In genomic region chr15:70374096-70374495, GRCh38 we compare ENCODE assay signal across 22 cellular contexts.
A peak's percentile ranks its signal among the peaks of the same experiment; 100 is the strongest.
DNase-seq lines count a peak whose midpoint lies in the region; ATAC-seq and TF ChIP-seq lines count a peak whose summit lies in the region.
"Had no signal": no experiment of that assay in that cellular context is flagged by ENCODE, and none has a peak within 500 bp of the region (broad histone marks: within the 10 kb centered on the region; RNA-seq: fewer than 3 reads in every experiment).

No MANE protein-coding gene starts in this region.

- DNase-seq in activated CD8-positive, alpha-beta T cell treated with anti-CD3 and anti-CD28 coated beads, Interleukin-2, amount 10 ng/mL, durations not matched to agents 7 days and 5 days = peak; percentile 9
- DNase-seq in activated CD8-positive, alpha-beta T cell treated with anti-CD3 and anti-CD28 coated beads for 36 hours = no peak
- DNase-seq in right atrium auricular region (ENCODE audit: low spot score) = peak; percentile 53
- DNase-seq in heart right ventricle = no peak
- peak; percentile 45 for DNase-seq in islet precursor cell
- DNase-seq in upper lobe of right lung = peak; percentile 25
- no peak for DNase-seq in HuH-7 (ENCODE audit: low spot score)
- DNase-seq in DMS114 treated with DMSO at 0.1 percent for 48 hours (lab: John Stamatoyannopoulos, UW; ENCODE audit: unreplicated experiment) = no peak
- DNase-seq: 8988T; AML-193; CD8-positive, alpha-beta memory T cell; DMS79; HCEC 1CT; KG1; NCI-H1105; NCI-H2029 treated with DMSO at 0.1 percent for 48 hours; NCI-H2171 treated with DMSO at 0.1 percent for 48 hours; NCI-H524 treated with DMSO at 0.1 percent for 48 hours; SHP77 treated with DMSO at 0.1 percent for 48 hours had no signal

- H3K9me3 Mint-ChIP-seq in activated CD8-positive, alpha-beta T cell treated with anti-CD3 and anti-CD28 coated beads, Interleukin-2, amount 10 ng/mL, durations not matched to agents 7 days and 5 days (ENCODE audit: insufficient read depth) = no peaks in the 10 kb centered on the region
- H3K9me3 Mint-ChIP-seq in activated CD8-positive, alpha-beta T cell treated with anti-CD3 and anti-CD28 coated beads for 36 hours = peaks cover 2% of the 10 kb centered on the region

- 98 to 99% methylated on average over 2 of the region's 2 CpGs for WGBS in heart right ventricle, 2 donors

- intact Hi-C loops in activated CD8-positive, alpha-beta T cell treated with anti-CD3 and anti-CD28 coated beads for 36 hours (cut with micrococcal nuclease) = no loop called here
- intact Hi-C loops in heart right ventricle (cut with DNase I) = loop anchor here in 1 of 10 donors (10.0 kb wide), 1 partner anchor 899 kb away; no protein-coding TSS in a partner anchor
- intact Hi-C loops in upper lobe of right lung (cut with DNase I) = no loop called here

- POLR2A ChIA-PET in activated CD8-positive, alpha-beta T cell treated with anti-CD3 and anti-CD28 coated beads, Interleukin-2, amount 10 ng/mL, durations not matched to agents 7 days and 5 days (lab: Charles Lee) = no interaction called here
- POLR2A ChIA-PET in activated CD8-positive, alpha-beta T cell treated with anti-CD3 and anti-CD28 coated beads for 36 hours (lab: Charles Lee) = no interaction called here

- no peaks in the 10 kb centered on the region for H3K4me1 Mint-ChIP-seq in activated CD8-positive, alpha-beta T cell treated with anti-CD3 and anti-CD28 coated beads, Interleukin-2, amount 10 ng/mL, durations not matched to agents 7 days and 5 days (ENCODE audit: low read depth)
- H3K4me1 Mint-ChIP-seq in activated CD8-positive, alpha-beta T cell treated with anti-CD3 and anti-CD28 coated beads for 36 hours (ENCODE audit: low read depth) = no peaks in the 10 kb centered on the region

- H3K27ac ChIP-seq in right atrium auricular region (no peak overlapping the region), heart right ventricle (no peak overlapping the region), upper lobe of right lung (no peak overlapping the region)
- H3K27ac ChIP-seq: C4-2B, SK-N-MC had no signal

- no peaks in the 10 kb centered on the region for H3K36me3 Mint-ChIP-seq in activated CD8-positive, alpha-beta T cell treated with anti-CD3 and anti-CD28 coated beads, Interleukin-2, amount 10 ng/mL, durations not matched to agents 7 days and 5 days (ENCODE audit: low read depth)
- H3K36me3 Mint-ChIP-seq in activated CD8-positive, alpha-beta T cell treated with anti-CD3 and anti-CD28 coated beads for 36 hours (ENCODE audit: low read depth) = no peaks in the 10 kb centered on the region
- H3K36me3 Mint-ChIP-seq: CD8-positive, alpha-beta memory T cell had no signal

- H3K36me3 ChIP-seq in right atrium auricular region (no peaks in the 10 kb centered on the region), heart right ventricle (no peaks in the 10 kb centered on the region), upper lobe of right lung (no peaks in the 10 kb centered on the region)

- TF ChIP-seq CTCF in activated CD8-positive, alpha-beta T cell treated with anti-CD3 and anti-CD28 coated beads for 36 hours (IDR thresholded peaks at IDR 0.05) = no peak
- TF ChIP-seq CTCF in right atrium auricular region (IDR thresholded peaks at IDR 0.05) (no peak), heart right ventricle (IDR thresholded peaks at IDR 0.05) (no peak), upper lobe of right lung (IDR thresholded peaks at IDR 0.05) (no peak)

- H3K4me3 Mint-ChIP-seq in activated CD8-positive, alpha-beta T cell treated with anti-CD3 and anti-CD28 coated beads, Interleukin-2, amount 10 ng/mL, durations not matched to agents 7 days and 5 days = no peak overlapping the region
- H3K4me3 Mint-ChIP-seq in activated CD8-positive, alpha-beta T cell treated with anti-CD3 and anti-CD28 coated beads for 36 hours = no peak overlapping the region
- H3K4me3 Mint-ChIP-seq: CD8-positive, alpha-beta memory T cell; GM23338 had no signal

- no peak overlapping the region for H3K4me3 ChIP-seq in right atrium auricular region
- H3K4me3 ChIP-seq in heart right ventricle = no peak overlapping the region
- H3K4me3 ChIP-seq in upper lobe of right lung = no peak overlapping the region
- H3K4me3 ChIP-seq: GM23338, SK-N-MC had no signal

- H3K27me3 ChIP-seq in right atrium auricular region = no peaks in the 10 kb centered on the region
- peaks cover 0 to 12% (median 6%) of the 10 kb centered on the region in 7 donors for H3K27me3 ChIP-seq in heart right ventricle
- H3K27me3 ChIP-seq in upper lobe of right lung = no peaks in the 10 kb centered on the region

- H3K4me1 ChIP-seq in right atrium auricular region (peaks cover 0 to 37% of the 10 kb centered on the region in 2 donors), heart right ventricle (peaks cover 12 to 34% (median 29%) of the 10 kb centered on the region in 9 donors), upper lobe of right lung (peaks cover 19% of the 10 kb centered on the region)

- CTCF ChIA-PET in activated CD8-positive, alpha-beta T cell treated with anti-CD3 and anti-CD28 coated beads, Interleukin-2, amount 10 ng/mL, durations not matched to agents 7 days and 5 days (lab: Charles Lee) = no interaction called here
- CTCF ChIA-PET in activated CD8-positive, alpha-beta T cell treated with anti-CD3 and anti-CD28 coated beads for 36 hours (lab: Charles Lee) = no interaction called here

- no peaks in the 10 kb centered on the region for H3K9me3 ChIP-seq in right atrium auricular region
- H3K9me3 ChIP-seq in heart right ventricle = no peaks in the 10 kb centered on the region
- no peaks in the 10 kb centered on the region for H3K9me3 ChIP-seq in upper lobe of right lung

- no peak overlapping the region for H3K27ac Mint-ChIP-seq in activated CD8-positive, alpha-beta T cell treated with anti-CD3 and anti-CD28 coated beads, Interleukin-2, amount 10 ng/mL, durations not matched to agents 7 days and 5 days
- H3K27ac Mint-ChIP-seq in activated CD8-positive, alpha-beta T cell treated with anti-CD3 and anti-CD28 coated beads for 36 hours = no peak overlapping the region
- H3K27ac Mint-ChIP-seq: CD8-positive, alpha-beta memory T cell; GM23338 had no signal

- peaks cover 72% of the 10 kb centered on the region for H3K27me3 Mint-ChIP-seq in activated CD8-positive, alpha-beta T cell treated with anti-CD3 and anti-CD28 coated beads, Interleukin-2, amount 10 ng/mL, durations not matched to agents 7 days and 5 days (ENCODE audit: low read depth)
- H3K27me3 Mint-ChIP-seq in activated CD8-positive, alpha-beta T cell treated with anti-CD3 and anti-CD28 coated beads for 36 hours = peaks cover 13% of the 10 kb centered on the region

- ATAC-seq in activated CD8-positive, alpha-beta T cell treated with anti-CD3 and anti-CD28 coated beads, Interleukin-2, amount 10 ng/mL, durations not matched to agents 7 days and 5 days = no peak
- ATAC-seq in activated CD8-positive, alpha-beta T cell treated with anti-CD3 and anti-CD28 coated beads for 36 hours = no peak
- ATAC-seq in heart right ventricle (no peak), upper lobe of right lung (no peak)
- ATAC-seq: GM23338 had no signal

Comparison
In these comparisons a context has a peak if more than half of its experiments do, and no peak if none do; other contexts are left out.
1. DNase-seq: peak in activated CD8-positive, alpha-beta T cell treated with anti-CD3 and anti-CD28 coated beads, Interleukin-2, amount 10 ng/mL, durations not matched to agents 7 days and 5 days (single experiment), right atrium auricular region (single experiment), islet precursor cell (single experiment) and upper lobe of right lung (single experiment); none in activated CD8-positive, alpha-beta T cell treated with anti-CD3 and anti-CD28 coated beads for 36 hours (single experiment), heart right ventricle (0 of 2), HuH-7 (single experiment) and DMS114 treated with DMSO at 0.1 percent for 48 hours (single experiment).